In genomic region chr18:2417861-2418610, GRCh38 we compare ENCODE assay signal across 25 cellular contexts.
DNase-seq lines count a peak whose midpoint lies in the region; ATAC-seq and TF ChIP-seq lines count a peak whose summit lies in the region.
"Had no signal": no experiment of that assay in that cellular context is flagged by ENCODE, and none has a peak within 500 bp of the region (broad histone marks: within the 10 kb centered on the region; RNA-seq: fewer than 3 reads in every experiment).

No MANE protein-coding gene starts in this region.

- intact Hi-C loops in mammary epithelial cell (cut with micrococcal nuclease) (no loop called here), breast epithelium (cut with DNase I; ENCODE audit: low total_unique reads) (no loop called here)

- no TSS peak for BruUV-seq in mammary epithelial cell (replicated peaks; lab: Mats Ljungman, UMichigan)

- dilution Hi-C loops in mammary epithelial cell (cut with HindIII; ENCODE audit: low sequenced_read_pairs), result loop anchor here (5.0 kb wide), 2 partner anchors 36 to 101 kb away; no protein-coding TSS in a partner anchor

- no peak for TF ChIP-seq POLR2A in breast epithelium (IDR thresholded peaks at IDR 0.05)

- no peak for TF ChIP-seq CTCF in mammary epithelial cell (conservative IDR thresholded peaks at IDR 0.05 in 1 of 2, IDR thresholded peaks at IDR 0.05 in 1 of 2; ENCODE audit: extremely low read depth in 1 of 2, insufficient read depth in 1 of 2, low read depth in 1 of 2, low read length in 2 of 2)
- TF ChIP-seq CTCF in breast epithelium (IDR thresholded peaks at IDR 0.05), result no peak
- no peak for TF ChIP-seq CTCF in RWPE2 (IDR thresholded peaks at IDR 0.05; ENCODE audit: poor library complexity, severe bottlenecking)
- TF ChIP-seq CTCF in fibroblast of the aortic adventitia (IDR thresholded peaks at IDR 0.05; ENCODE audit: insufficient read depth, low read length), result no peak

- H3K4me3 ChIP-seq in mammary epithelial cell (replicated peaks in 1 of 3; ENCODE audit: insufficient read depth in 1 of 3, low read depth in 2 of 3, low read length in 3 of 3) (no peak overlapping the region), breast epithelium (no peak overlapping the region), RWPE2 (ENCODE audit: severe bottlenecking) (no peak overlapping the region), fibroblast of the aortic adventitia (ENCODE audit: low read depth, low read length) (no peak overlapping the region)
- H3K4me3 ChIP-seq: esophagus squamous epithelium, left ventricle myocardium inferior, prostate gland, transverse colon had no signal

- H3K27ac ChIP-seq in mammary epithelial cell (ENCODE audit: insufficient read depth, low read depth, low read length), result no peak overlapping the region
- no peak overlapping the region for H3K27ac ChIP-seq in breast epithelium
- no peak overlapping the region for H3K27ac ChIP-seq in RWPE2 (ENCODE audit: poor library complexity, severe bottlenecking)
- H3K27ac ChIP-seq: esophagus squamous epithelium, left ventricle myocardium inferior, prostate gland, transverse colon had no signal

- no peak overlapping the region for H3K9ac ChIP-seq in mammary epithelial cell (ENCODE audit: insufficient read depth, low read length)

- no peaks in the 10 kb centered on the region for H3K79me2 ChIP-seq in mammary epithelial cell (ENCODE audit: insufficient read depth, low read length)

- peak overlapping the region; percentile 66 for H3K4me2 ChIP-seq in mammary epithelial cell (ENCODE audit: insufficient read depth, low read depth, low read length)

- H3K4me1 ChIP-seq in mammary epithelial cell (ENCODE audit: insufficient read depth, low read length) (peaks cover 9% of the 10 kb centered on the region), breast epithelium (no peaks in the 10 kb centered on the region), RWPE2 (ENCODE audit: insufficient read depth, poor library complexity, severe bottlenecking) (peaks cover 7% of the 10 kb centered on the region)
- H3K4me1 ChIP-seq: BE2C, esophagus squamous epithelium, left ventricle myocardium inferior, prostate gland, transverse colon had no signal

- H4K20me1 ChIP-seq in mammary epithelial cell (ENCODE audit: insufficient read depth, low read length), result no peaks in the 10 kb centered on the region

- H3K36me3 ChIP-seq in mammary epithelial cell (ENCODE audit: insufficient read depth, low read length), result no peaks in the 10 kb centered on the region
- no peaks in the 10 kb centered on the region for H3K36me3 ChIP-seq in breast epithelium
- H3K36me3 ChIP-seq in RWPE2 (ENCODE audit: low read depth), result no peaks in the 10 kb centered on the region
- H3K36me3 ChIP-seq: BE2C, esophagus squamous epithelium, left ventricle myocardium inferior, prostate gland, transverse colon had no signal

- CTCF ChIA-PET in mammary epithelial cell (lab: Charles Lee; ENCODE audit: low non-redundant PET), result no interaction called here

- peak; percentile 85 for ATAC-seq in RWPE2 (ENCODE audit: low read depth)
- no peak for ATAC-seq in HG02973 (IDR thresholded peaks at IDR 0.05; ENCODE audit: unreplicated experiment)
- ATAC-seq: Panc1 had no signal

- peak overlapping the region; percentile 38 for H2AFZ ChIP-seq in mammary epithelial cell (ENCODE audit: low read depth, low read length)

- H3K9me3 ChIP-seq in mammary epithelial cell (replicated peaks; ENCODE audit: insufficient read depth, low read length) (no peaks in the 10 kb centered on the region), breast epithelium (no peaks in the 10 kb centered on the region), RWPE2 (ENCODE audit: severe bottlenecking) (no peaks in the 10 kb centered on the region)
- H3K9me3 ChIP-seq: BE2C, esophagus squamous epithelium, left ventricle myocardium inferior, prostate gland, transverse colon had no signal

- H3K27me3 ChIP-seq in mammary epithelial cell (ENCODE audit: insufficient read depth, low read length) (no peaks in the 10 kb centered on the region), breast epithelium (no peaks in the 10 kb centered on the region), RWPE2 (ENCODE audit: insufficient read depth, poor library complexity, severe bottlenecking) (no peaks in the 10 kb centered on the region)
- H3K27me3 ChIP-seq: BE2C, esophagus squamous epithelium, transverse colon had no signal

- DNase-seq in mammary epithelial cell (peak; percentile 70), breast epithelium (ENCODE audit: low spot score in 2 of 2) (no peak), RWPE2 (ENCODE audit: low spot score) (no peak), fibroblast of the aortic adventitia (ENCODE audit: low read depth) (peak; percentile 32), cerebellum (ENCODE audit: low spot score) (no peak), glomerular visceral epithelial cell (ENCODE audit: extremely low spot score) (no peak), NCI-H187 (lab: John Stamatoyannopoulos, UW) (no peak)
- DNase-seq: 8988T; activated CD4-positive, alpha-beta memory T cell treated with anti-CD3 and anti-CD28 coated beads, Interleukin-2, amount 10 ng/mL, durations not matched to agents 7 days and 5 days; activated naive CD4-positive, alpha-beta T cell; BE2C; effector CD8-positive, alpha-beta T cell; esophagus squamous epithelium; immature natural killer cell; left ventricle myocardium inferior; MM.1S; NCI-H1436 treated with DMSO at 0.1 percent for 48 hours; small intestine; stimulated activated CD4-positive, alpha-beta T cell treated with anti-CD3 and anti-CD28 coated beads, Interleukin-2, amount 100 ng/mL, for 48 hours; stimulated activated naive CD4-positive, alpha-beta T cell treated with Interleukin-2 at 50 U/mL for 16 hours; T-helper 9 cell; transverse colon had no signal

- in situ Hi-C loops in mammary epithelial cell (cut with MboI; ENCODE audit: low sequenced_read_pairs in 2 of 2), result no loop called here

- WGBS in mammary epithelial cell (ENCODE audit: low coverage, missing lambda C conversion rate), result 46% methylated on average over 5 of the region's 5 CpGs

Comparison
In these comparisons a context has a peak if more than half of its experiments do, and no peak if none do; other contexts are left out.
1. DNase-seq: peak in mammary epithelial cell (single experiment) and fibroblast of the aortic adventitia (single experiment); none in breast epithelium (0 of 2), RWPE2 (single experiment), cerebellum (single experiment), glomerular visceral epithelial cell (single experiment) and NCI-H187 (0 of 2).